Comparison of ENCODE assay signal across 30 cellular contexts in genomic region chr9:137801023-137801319, GRCh38.
"Had no signal": no experiment of that assay in that cellular context is flagged by ENCODE, and none has a peak within 500 bp of the region (broad histone marks: within the 10 kb centered on the region; RNA-seq: fewer than 3 reads in every experiment).

No MANE protein-coding gene starts in this region.

- H3K27ac ChIP-seq: adrenal gland, body of pancreas, coronary artery, dorsolateral prefrontal cortex, gastroesophageal sphincter, hepatocyte, neural progenitor cell, parathyroid adenoma, right atrium auricular region, thyroid gland, upper lobe of left lung had no signal

- H3K27me3 Mint-ChIP-seq: activated CD4-positive, alpha-beta memory T cell treated with anti-CD3 and anti-CD28 coated beads for 36 hours; activated naive CD8-positive, alpha-beta T cell treated with anti-CD3 and anti-CD28 coated beads for 36 hours; naive thymus-derived CD4-positive, alpha-beta T cell; stimulated activated naive CD8-positive, alpha-beta T cell treated with anti-CD3 and anti-CD28 coated beads, Interleukin-15, Interleukin-2, amounts not matched to agents 100 ng/mL and 50 ng/mL, for 24 hours had no signal

- H3K36me3 ChIP-seq: neural progenitor cell had no signal

- H3K4me2 ChIP-seq: hepatocyte, neural progenitor cell, smooth muscle cell had no signal

- H3K4me1 Mint-ChIP-seq: activated naive CD8-positive, alpha-beta T cell treated with anti-CD3 and anti-CD28 coated beads for 36 hours had no signal

- ATAC-seq: activated CD4-positive, CD25-positive, alpha-beta regulatory T cell treated with anti-CD3 and anti-CD28 coated beads, Interleukin-2, amount 50 U/mL, for 24 hours; body of pancreas; gastroesophageal sphincter; left cardiac atrium; naive thymus-derived CD4-positive, alpha-beta T cell; SK-N-SH treated with all-trans-retinoic acid at 6 μM for 48 hours had no signal

- H3K4me3 Mint-ChIP-seq: activated CD4-positive, alpha-beta memory T cell treated with anti-CD3 and anti-CD28 coated beads for 36 hours; activated naive CD8-positive, alpha-beta T cell treated with anti-CD3 and anti-CD28 coated beads for 36 hours; naive thymus-derived CD4-positive, alpha-beta T cell; neural progenitor cell; stimulated activated naive CD8-positive, alpha-beta T cell treated with anti-CD3 and anti-CD28 coated beads, Interleukin-15, Interleukin-2, amounts not matched to agents 100 ng/mL and 50 ng/mL, for 24 hours; T-helper 2 cell treated with Interferon-gamma antibody and Interleukin-4, amounts not matched to agents 5 μg/mL and 100 μg/mL, for 36 hours had no signal

- H3K4me1 ChIP-seq: adrenal gland, gastroesophageal sphincter, neural progenitor cell, parathyroid adenoma, right atrium auricular region, upper lobe of left lung had no signal

- H3K9me3 Mint-ChIP-seq: activated CD4-positive, alpha-beta memory T cell treated with anti-CD3 and anti-CD28 coated beads for 36 hours; activated naive CD8-positive, alpha-beta T cell treated with anti-CD3 and anti-CD28 coated beads for 36 hours; naive thymus-derived CD4-positive, alpha-beta T cell; stimulated activated naive CD8-positive, alpha-beta T cell treated with anti-CD3 and anti-CD28 coated beads, Interleukin-15, Interleukin-2, amounts not matched to agents 100 ng/mL and 50 ng/mL, for 24 hours; T-helper 2 cell treated with Interferon-gamma antibody and Interleukin-4, amounts not matched to agents 5 μg/mL and 100 μg/mL, for 36 hours had no signal

- H3K9me3 ChIP-seq: adrenal gland, body of pancreas, gastroesophageal sphincter, right atrium auricular region, thyroid gland, upper lobe of left lung had no signal

- H3K27ac Mint-ChIP-seq: activated CD4-positive, alpha-beta memory T cell treated with anti-CD3 and anti-CD28 coated beads for 36 hours; activated naive CD8-positive, alpha-beta T cell treated with anti-CD3 and anti-CD28 coated beads for 36 hours; neural progenitor cell; stimulated activated naive CD8-positive, alpha-beta T cell treated with anti-CD3 and anti-CD28 coated beads, Interleukin-15, Interleukin-2, amounts not matched to agents 100 ng/mL and 50 ng/mL, for 24 hours; T-helper 2 cell treated with Interferon-gamma antibody and Interleukin-4, amounts not matched to agents 5 μg/mL and 100 μg/mL, for 36 hours had no signal

- H3K9ac ChIP-seq: neural progenitor cell, parathyroid adenoma had no signal

- H3K4me3 ChIP-seq: adrenal gland, body of pancreas, coronary artery, dorsolateral prefrontal cortex, gastroesophageal sphincter, hepatocyte, neural progenitor cell, right atrium auricular region, smooth muscle cell, thyroid gland, upper lobe of left lung had no signal

- H3K27me3 ChIP-seq: adrenal gland, body of pancreas, dorsolateral prefrontal cortex, gastroesophageal sphincter, hepatocyte, neural progenitor cell, right atrium auricular region, thyroid gland, upper lobe of left lung had no signal

- DNase-seq: activated CD4-positive, alpha-beta memory T cell treated with anti-CD3 and anti-CD28 coated beads for 36 hours; activated CD4-positive, alpha-beta T cell treated with anti-CD3 and anti-CD28 coated beads for 48 hours; activated naive CD4-positive, alpha-beta T cell; activated naive CD8-positive, alpha-beta T cell treated with anti-CD3 and anti-CD28 coated beads for 36 hours; activated T-cell treated with anti-CD3 and anti-CD28 coated beads, Interleukin-2, amount 50 U/mL, for 48 hours; adrenal gland; body of pancreas; dorsolateral prefrontal cortex; effector memory CD4-positive, alpha-beta T cell; erythroblast; islet precursor cell; left cardiac atrium; midbrain; naive thymus-derived CD4-positive, alpha-beta T cell; occipital lobe; stimulated activated CD4-positive, alpha-beta T cell treated with anti-CD3 and anti-CD28 coated beads, Interleukin-1b, Interleukin-23, amount 100 ng/mL, for 48 hours; substantia nigra; thyroid gland had no signal
